ENCODE assay signal across 18 cellular contexts in the genomic region with DNA sequence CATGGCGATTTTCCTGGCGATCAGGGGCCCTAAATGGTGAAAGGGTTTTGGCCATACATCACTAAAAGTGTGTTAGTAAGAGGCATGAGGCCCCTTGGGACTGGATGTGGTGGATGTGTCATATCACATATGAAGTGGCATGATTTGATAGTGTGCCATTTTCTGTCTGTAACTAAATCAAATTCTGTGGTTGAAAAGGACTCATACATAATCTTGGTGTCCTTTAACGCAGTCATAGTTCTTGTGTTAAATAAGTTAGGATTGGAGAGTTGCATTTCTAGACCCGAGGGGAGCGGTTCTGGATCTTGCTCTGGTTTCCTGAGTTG.
DNase-seq lines count a peak whose midpoint lies in the region; ATAC-seq and TF ChIP-seq lines count a peak whose summit lies in the region.
"Had no signal": no experiment of that assay in that cellular context is flagged by ENCODE, and none has a peak within 500 bp of the region (broad histone marks: within the 10 kb centered on the region; RNA-seq: fewer than 3 reads in every experiment).

No MANE protein-coding gene starts in this region.

- H3K9me2 ChIP-seq in GM23338 (ENCODE audit: insufficient read depth), result no peaks in the 10 kb centered on the region; the same call in 1 of the 2 replicates

- H2AFZ ChIP-seq in GM23338, result no peak overlapping the region
- no peak overlapping the region for H2AFZ ChIP-seq in OCI-LY3 (ENCODE audit: low read depth, low read length)

- DNase-seq in activated T-cell treated with anti-CD3 and anti-CD28 coated beads for 48 hours (ENCODE audit: low read depth), result peak; percentile 0
- DNase-seq in activated T-cell treated with anti-CD3 and anti-CD28 coated beads, Interleukin-2, amount 50 U/mL, for 1 hour, result no peak
- no peak for DNase-seq in GM23338 (ENCODE audit: low spot score)
- no peak for DNase-seq in epidermal melanocyte (ENCODE audit: insufficient read length, low spot score)
- DNase-seq in ecto neural progenitor cell (ENCODE audit: low spot score), result no peak
- DNase-seq in sciatic nerve (ENCODE audit: low spot score), result no peak
- DNase-seq: activated CD8-positive, alpha-beta memory T cell treated with anti-CD3 and anti-CD28 coated beads, Interleukin-2, amount 50 U/mL, for 4 hours; effector CD4-positive, alpha-beta T cell; EL; left cardiac atrium; midbrain; NCI-H2029 treated with DMSO at 0.1 percent for 48 hours; right lobe of liver; stimulated activated CD4-positive, alpha-beta T cell treated with anti-CD3 and anti-CD28 coated beads, Interleukin-4, amount 100 ng/mL, for 24 hours; trophoblast cell had no signal

- no peak overlapping the region for H3K4me2 ChIP-seq in GM23338
- peak overlapping the region; percentile 32 for H3K4me2 ChIP-seq in OCI-LY3 (ENCODE audit: low read length)

- H3K36me3 ChIP-seq in GM23338 (ENCODE audit: insufficient read depth), result no peaks in the 10 kb centered on the region
- no peaks in the 10 kb centered on the region for H3K36me3 ChIP-seq in OCI-LY3 (replicated peaks; ENCODE audit: low read depth, low read length)
- H3K36me3 ChIP-seq: right lobe of liver had no signal

- no peaks in the 10 kb centered on the region for H3K79me2 ChIP-seq in GM23338 (replicated peaks; ENCODE audit: insufficient read depth)
- H3K79me2 ChIP-seq in OCI-LY3 (ENCODE audit: low read length), result no peaks in the 10 kb centered on the region

- TF ChIP-seq CTCF in GM23338 (conservative IDR thresholded peaks at IDR 0.05; ENCODE audit: low read depth in 2 of 2), result no peak
- TF ChIP-seq CTCF in OCI-LY3 (IDR thresholded peaks at IDR 0.05; ENCODE audit: low read depth, low read length), result no peak

- H3K27me3 Mint-ChIP-seq in GM23338 (ENCODE audit: insufficient read depth, low read depth, poor library complexity), result peaks cover 2% of the 10 kb centered on the region
- H3K27me3 Mint-ChIP-seq in stimulated activated memory B cell treated with anti-CD40 and anti-IgM and Interleukin-4, amounts not matched to agents 10 μg/mL and 1 μg/mL and 100 μg/mL, for 72 hours, result peaks cover 9% of the 10 kb centered on the region

- H3K4me3 ChIP-seq in GM23338 (no peak overlapping the region), OCI-LY3 (ENCODE audit: low read length) (no peak overlapping the region)
- H3K4me3 ChIP-seq: right lobe of liver had no signal

- H3K9me3 Mint-ChIP-seq in GM23338, result no peaks in the 10 kb centered on the region
- H3K9me3 Mint-ChIP-seq in stimulated activated memory B cell treated with anti-CD40 and anti-IgM and Interleukin-4, amounts not matched to agents 10 μg/mL and 1 μg/mL and 100 μg/mL, for 72 hours, result no peaks in the 10 kb centered on the region

- H3K27ac Mint-ChIP-seq in GM23338, result peak overlapping the region; percentile 67; the same call in 1 of the 2 replicates
- peak overlapping the region; percentile 74 for H3K27ac Mint-ChIP-seq in stimulated activated memory B cell treated with anti-CD40 and anti-IgM and Interleukin-4, amounts not matched to agents 10 μg/mL and 1 μg/mL and 100 μg/mL, for 72 hours

- no peaks in the 10 kb centered on the region for H3K27me3 ChIP-seq in GM23338 (ENCODE audit: insufficient read depth)
- H3K27me3 ChIP-seq in OCI-LY3 (ENCODE audit: low read depth, low read length), result no peaks in the 10 kb centered on the region
- H3K27me3 ChIP-seq: right lobe of liver had no signal

- intact Hi-C loops in sciatic nerve (cut with DNase I), result no loop called here

- no peak overlapping the region for H3K4me3 Mint-ChIP-seq in GM23338
- peak overlapping the region; percentile 38 for H3K4me3 Mint-ChIP-seq in stimulated activated memory B cell treated with anti-CD40 and anti-IgM and Interleukin-4, amounts not matched to agents 10 μg/mL and 1 μg/mL and 100 μg/mL, for 72 hours

- H3K4me1 ChIP-seq in GM23338 (ENCODE audit: insufficient read depth), result no peaks in the 10 kb centered on the region
- H3K4me1 ChIP-seq in OCI-LY3 (ENCODE audit: low read length), result peaks cover 11% of the 10 kb centered on the region
- H3K4me1 ChIP-seq: right lobe of liver had no signal

- peaks cover 7% of the 10 kb centered on the region; the same call in 2 of the 3 replicates for H3K4me1 Mint-ChIP-seq in GM23338
- H3K4me1 Mint-ChIP-seq in stimulated activated memory B cell treated with anti-CD40 and anti-IgM and Interleukin-4, amounts not matched to agents 10 μg/mL and 1 μg/mL and 100 μg/mL, for 72 hours, result peaks cover 17% of the 10 kb centered on the region

- no peak overlapping the region for H3K9ac ChIP-seq in OCI-LY3 (ENCODE audit: low read length)

- H3K9me3 ChIP-seq in OCI-LY3 (ENCODE audit: insufficient read depth, low read length), result no peaks in the 10 kb centered on the region
- H3K9me3 ChIP-seq: right lobe of liver had no signal

- H4K20me1 ChIP-seq in GM23338 (replicated peaks; ENCODE audit: insufficient read depth) (no peaks in the 10 kb centered on the region), OCI-LY3 (ENCODE audit: insufficient read depth, low read length) (no peaks in the 10 kb centered on the region)

- peaks cover 2% of the 10 kb centered on the region; the same call in 2 of the 3 replicates for H3K36me3 Mint-ChIP-seq in GM23338 (ENCODE audit: low read depth)
- H3K36me3 Mint-ChIP-seq in stimulated activated memory B cell treated with anti-CD40 and anti-IgM and Interleukin-4, amounts not matched to agents 10 μg/mL and 1 μg/mL and 100 μg/mL, for 72 hours, result no peaks in the 10 kb centered on the region

- no peaks in the 10 kb centered on the region for H3F3A ChIP-seq in GM23338 (replicated peaks; ENCODE audit: low read depth)

- ATAC-seq in GM23338 (no peak), sciatic nerve (no peak)
- ATAC-seq in stimulated activated memory B cell treated with anti-CD40 and anti-IgM and Interleukin-4, amounts not matched to agents 10 μg/mL and 1 μg/mL and 100 μg/mL, for 72 hours, result peak; percentile 89
- ATAC-seq: left cardiac atrium, right lobe of liver had no signal

- H3K27ac ChIP-seq in GM23338 (ENCODE audit: low read depth) (no peak overlapping the region), OCI-LY3 (ENCODE audit: low read length) (no peak overlapping the region)
- H3K27ac ChIP-seq: right lobe of liver, VCaP had no signal

TF ChIP-seq in GM23338, 12 proteins besides CTCF, POLR2A, EP300 and RAD21 (continues in another document):
- no peak for TF ChIP-seq JUNB (IDR thresholded peaks at IDR 0.05; ENCODE audit: unreplicated experiment)
- no peak for TF ChIP-seq NANOG (IDR thresholded peaks at IDR 0.05; ENCODE audit: borderline replicate concordance)
- TF ChIP-seq, protein P1, sequence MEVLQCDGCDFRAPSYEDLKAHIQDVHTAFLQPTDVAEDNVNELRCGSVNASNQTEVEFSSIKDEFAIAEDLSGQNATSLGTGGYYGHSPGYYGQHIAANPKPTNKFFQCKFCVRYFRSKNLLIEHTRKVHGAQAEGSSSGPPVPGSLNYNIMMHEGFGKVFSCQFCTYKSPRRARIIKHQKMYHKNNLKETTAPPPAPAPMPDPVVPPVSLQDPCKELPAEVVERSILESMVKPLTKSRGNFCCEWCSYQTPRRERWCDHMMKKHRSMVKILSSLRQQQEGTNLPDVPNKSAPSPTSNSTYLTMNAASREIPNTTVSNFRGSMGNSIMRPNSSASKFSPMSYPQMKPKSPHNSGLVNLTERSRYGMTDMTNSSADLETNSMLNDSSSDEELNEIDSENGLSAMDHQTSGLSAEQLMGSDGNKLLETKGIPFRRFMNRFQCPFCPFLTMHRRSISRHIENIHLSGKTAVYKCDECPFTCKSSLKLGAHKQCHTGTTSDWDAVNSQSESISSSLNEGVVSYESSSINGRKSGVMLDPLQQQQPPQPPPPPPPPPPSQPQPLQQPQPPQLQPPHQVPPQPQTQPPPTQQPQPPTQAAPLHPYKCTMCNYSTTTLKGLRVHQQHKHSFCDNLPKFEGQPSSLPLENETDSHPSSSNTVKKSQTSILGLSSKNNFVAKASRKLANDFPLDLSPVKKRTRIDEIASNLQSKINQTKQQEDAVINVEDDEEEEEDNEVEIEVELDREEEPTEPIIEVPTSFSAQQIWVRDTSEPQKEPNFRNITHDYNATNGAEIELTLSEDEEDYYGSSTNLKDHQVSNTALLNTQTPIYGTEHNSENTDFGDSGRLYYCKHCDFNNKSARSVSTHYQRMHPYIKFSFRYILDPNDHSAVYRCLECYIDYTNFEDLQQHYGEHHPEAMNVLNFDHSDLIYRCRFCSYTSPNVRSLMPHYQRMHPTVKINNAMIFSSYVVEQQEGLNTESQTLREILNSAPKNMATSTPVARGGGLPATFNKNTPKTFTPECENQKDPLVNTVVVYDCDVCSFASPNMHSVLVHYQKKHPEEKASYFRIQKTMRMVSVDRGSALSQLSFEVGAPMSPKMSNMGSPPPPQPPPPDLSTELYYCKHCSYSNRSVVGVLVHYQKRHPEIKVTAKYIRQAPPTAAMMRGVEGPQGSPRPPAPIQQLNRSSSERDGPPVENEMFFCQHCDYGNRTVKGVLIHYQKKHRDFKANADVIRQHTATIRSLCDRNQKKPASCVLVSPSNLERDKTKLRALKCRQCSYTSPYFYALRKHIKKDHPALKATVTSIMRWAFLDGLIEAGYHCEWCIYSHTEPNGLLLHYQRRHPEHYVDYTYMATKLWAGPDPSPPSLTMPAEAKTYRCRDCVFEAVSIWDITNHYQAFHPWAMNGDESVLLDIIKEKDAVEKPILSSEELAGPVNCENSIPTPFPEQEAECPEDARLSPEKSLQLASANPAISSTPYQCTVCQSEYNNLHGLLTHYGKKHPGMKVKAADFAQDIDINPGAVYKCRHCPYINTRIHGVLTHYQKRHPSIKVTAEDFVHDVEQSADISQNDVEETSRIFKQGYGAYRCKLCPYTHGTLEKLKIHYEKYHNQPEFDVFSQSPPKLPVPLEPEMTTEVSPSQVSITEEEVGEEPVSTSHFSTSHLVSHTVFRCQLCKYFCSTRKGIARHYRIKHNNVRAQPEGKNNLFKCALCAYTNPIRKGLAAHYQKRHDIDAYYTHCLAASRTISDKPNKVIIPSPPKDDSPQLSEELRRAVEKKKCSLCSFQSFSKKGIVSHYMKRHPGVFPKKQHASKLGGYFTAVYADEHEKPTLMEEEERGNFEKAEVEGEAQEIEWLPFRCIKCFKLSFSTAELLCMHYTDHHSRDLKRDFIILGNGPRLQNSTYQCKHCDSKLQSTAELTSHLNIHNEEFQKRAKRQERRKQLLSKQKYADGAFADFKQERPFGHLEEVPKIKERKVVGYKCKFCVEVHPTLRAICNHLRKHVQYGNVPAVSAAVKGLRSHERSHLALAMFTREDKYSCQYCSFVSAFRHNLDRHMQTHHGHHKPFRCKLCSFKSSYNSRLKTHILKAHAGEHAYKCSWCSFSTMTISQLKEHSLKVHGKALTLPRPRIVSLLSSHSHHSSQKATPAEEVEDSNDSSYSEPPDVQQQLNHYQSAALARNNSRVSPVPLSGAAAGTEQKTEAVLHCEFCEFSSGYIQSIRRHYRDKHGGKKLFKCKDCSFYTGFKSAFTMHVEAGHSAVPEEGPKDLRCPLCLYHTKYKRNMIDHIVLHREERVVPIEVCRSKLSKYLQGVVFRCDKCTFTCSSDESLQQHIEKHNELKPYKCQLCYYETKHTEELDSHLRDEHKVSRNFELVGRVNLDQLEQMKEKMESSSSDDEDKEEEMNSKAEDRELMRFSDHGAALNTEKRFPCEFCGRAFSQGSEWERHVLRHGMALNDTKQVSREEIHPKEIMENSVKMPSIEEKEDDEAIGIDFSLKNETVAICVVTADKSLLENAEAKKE (CRISPR knock-in tag; IDR thresholded peaks at IDR 0.05), result no peak
- TF ChIP-seq STAT1 (IDR thresholded peaks at IDR 0.05; ENCODE audit: unreplicated experiment), result no peak
- TF ChIP-seq EZH2phosphoT487 (IDR thresholded peaks at IDR 0.05; ENCODE audit: unreplicated experiment), result no peak
